ENCODE assay signal across 10 cellular contexts in genomic region chr7:67673861-67674260, GRCh38.
"Had no signal": no experiment of that assay in that cellular context is flagged by ENCODE, and none has a peak within 500 bp of the region (broad histone marks: within the 10 kb centered on the region; RNA-seq: fewer than 3 reads in every experiment).

No MANE protein-coding gene starts in this region.

- H3K9me3 ChIP-seq: HAP-1 had no signal

- H3K9ac ChIP-seq: GM23248, KMS-11 had no signal

- H2AFZ ChIP-seq: GM23248 had no signal

- H3K4me1 ChIP-seq: HAP-1 had no signal

- ATAC-seq: HCT116 had no signal

- H3K27ac ChIP-seq: GM23248, KMS-11 had no signal

- DNase-seq: GM23248, GOT3, H7, HFFc6, Karpas-422, KBM-7 had no signal

- H3K4me2 ChIP-seq: KMS-11 had no signal

- H3K36me3 ChIP-seq: HAP-1 had no signal

- H3K4me3 ChIP-seq: GM23248, HAP-1 had no signal

- FAIRE-seq: HTR-8/SVneo had no signal
